In genomic region chr13:39054112-39054511, GRCh38 we compare ENCODE assay signal across 22 cellular contexts.
"Had no signal": no experiment of that assay in that cellular context is flagged by ENCODE, and none has a peak within 500 bp of the region (broad histone marks: within the 10 kb centered on the region; RNA-seq: fewer than 3 reads in every experiment).

No MANE protein-coding gene starts in this region.

- H3K27ac ChIP-seq: epithelial cell of prostate, heart left ventricle, lower lobe of right lung, neural progenitor cell, ovary, sigmoid colon, spleen, stomach, thyroid gland had no signal

- FAIRE-seq: astrocyte, bronchial epithelial cell, urothelium cell line had no signal

- H3K27me3 Mint-ChIP-seq: activated CD4-positive, alpha-beta memory T cell treated with anti-CD3 and anti-CD28 coated beads for 36 hours; activated CD4-positive, alpha-beta T cell treated with anti-CD3 and anti-CD28 coated beads for 36 hours; activated CD8-positive, alpha-beta memory T cell treated with anti-CD3 and anti-CD28 coated beads, Interleukin-2, amount 10 ng/mL, durations not matched to agents 7 days and 5 days; activated naive CD4-positive, alpha-beta T cell treated with anti-CD3 and anti-CD28 coated beads, Interleukin-2, amount 10 ng/mL, durations not matched to agents 7 days and 5 days had no signal

- H3K4me1 Mint-ChIP-seq: activated naive CD4-positive, alpha-beta T cell treated with anti-CD3 and anti-CD28 coated beads, Interleukin-2, amount 10 ng/mL, durations not matched to agents 7 days and 5 days had no signal

- DNase-seq: activated CD4-positive, alpha-beta memory T cell treated with anti-CD3 and anti-CD28 coated beads for 36 hours; activated CD4-positive, alpha-beta T cell treated with anti-CD3 and anti-CD28 coated beads for 36 hours; activated CD8-positive, alpha-beta memory T cell treated with anti-CD3 and anti-CD28 coated beads, Interleukin-2, amount 10 ng/mL, durations not matched to agents 7 days and 5 days; activated naive CD4-positive, alpha-beta T cell treated with anti-CD3 and anti-CD28 coated beads, Interleukin-2, amount 10 ng/mL, durations not matched to agents 7 days and 5 days; activated T-cell treated with anti-CD3 and anti-CD28 coated beads, Interleukin-2, amount 50 U/mL, for 1 hour; dermis blood vessel endothelial cell; foreskin melanocyte; heart left ventricle; immature natural killer cell; left cardiac atrium; lower lobe of right lung; ovary; sigmoid colon; spleen; stomach; thyroid gland had no signal

- H3K27ac Mint-ChIP-seq: activated CD4-positive, alpha-beta memory T cell treated with anti-CD3 and anti-CD28 coated beads for 36 hours; activated CD4-positive, alpha-beta T cell treated with anti-CD3 and anti-CD28 coated beads for 36 hours; activated CD8-positive, alpha-beta memory T cell treated with anti-CD3 and anti-CD28 coated beads, Interleukin-2, amount 10 ng/mL, durations not matched to agents 7 days and 5 days; activated naive CD4-positive, alpha-beta T cell treated with anti-CD3 and anti-CD28 coated beads, Interleukin-2, amount 10 ng/mL, durations not matched to agents 7 days and 5 days; immature natural killer cell; mesothelial cell of epicardium; neural progenitor cell had no signal

- ATAC-seq: activated CD4-positive, alpha-beta T cell treated with anti-CD3 and anti-CD28 coated beads for 36 hours; activated CD8-positive, alpha-beta memory T cell treated with anti-CD3 and anti-CD28 coated beads, Interleukin-2, amount 10 ng/mL, durations not matched to agents 7 days and 5 days; heart left ventricle; left cardiac atrium; lower lobe of right lung had no signal

- H3K4me3 Mint-ChIP-seq: activated CD4-positive, alpha-beta memory T cell treated with anti-CD3 and anti-CD28 coated beads for 36 hours; activated CD4-positive, alpha-beta T cell treated with anti-CD3 and anti-CD28 coated beads for 36 hours; activated CD8-positive, alpha-beta memory T cell treated with anti-CD3 and anti-CD28 coated beads, Interleukin-2, amount 10 ng/mL, durations not matched to agents 7 days and 5 days; activated naive CD4-positive, alpha-beta T cell treated with anti-CD3 and anti-CD28 coated beads, Interleukin-2, amount 10 ng/mL, durations not matched to agents 7 days and 5 days; immature natural killer cell; mesothelial cell of epicardium; neural progenitor cell had no signal
